Comparison of ENCODE assay signal across 9 cellular contexts in the genomic region with DNA sequence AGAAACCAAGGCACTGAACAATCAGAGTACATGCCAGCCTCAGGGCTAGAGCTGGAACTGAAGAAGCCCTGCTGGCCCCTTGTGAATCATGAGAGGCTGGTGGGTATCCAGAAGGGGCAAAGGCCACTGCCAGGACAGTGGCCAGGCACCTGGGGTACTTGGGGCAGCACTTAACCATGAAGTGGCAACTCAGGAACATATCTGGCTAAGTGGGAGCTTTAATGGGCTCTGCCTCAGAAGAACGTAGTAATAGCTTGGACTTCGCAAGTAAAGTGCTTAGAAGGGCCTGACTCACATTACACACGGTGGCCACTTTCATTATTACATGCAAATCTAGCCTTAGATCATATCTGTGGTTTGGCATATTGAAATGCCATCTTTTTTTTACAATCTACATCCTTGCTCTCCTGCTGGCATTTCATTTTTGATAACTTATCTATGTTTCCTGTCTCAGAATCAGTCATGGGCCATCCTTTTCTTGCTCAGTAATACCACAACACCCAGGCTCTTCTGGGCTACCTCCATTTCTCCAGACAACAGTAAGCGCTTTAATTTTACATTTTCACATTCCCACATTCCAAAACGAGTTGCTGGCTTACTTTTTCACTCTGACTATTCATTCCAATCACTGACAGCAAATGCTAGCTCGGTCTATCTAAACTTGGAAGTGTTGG. TPM values are rescaled to one million over a fixed set of nuclear protein-coding genes. Genes with fewer than 3 reads are reported as not detected.
DNase-seq lines count a peak whose midpoint lies in the region; ATAC-seq, FAIRE-seq and TF ChIP-seq lines count a peak whose summit lies in the region.
"Had no signal": no experiment of that assay in that cellular context is flagged by ENCODE, and none has a peak within 500 bp of the region (broad histone marks: within the 10 kb centered on the region; RNA-seq: fewer than 3 reads in every experiment).

No MANE protein-coding gene starts in this region.

- no peak overlapping the region for H2AFZ ChIP-seq in HepG2 (ENCODE audit: low read length)
- no peak overlapping the region for H2AFZ ChIP-seq in Loucy (ENCODE audit: low read length)

- TF ChIP-seq CTCF in HepG2 (CRISPR knock-in tag; IDR thresholded peaks at IDR 0.05) (no peak), right lobe of liver (IDR thresholded peaks at IDR 0.05) (no peak), Loucy (conservative IDR thresholded peaks at IDR 0.05; ENCODE audit: low read length) (peak; percentile 31), astrocyte of the cerebellum (IDR thresholded peaks at IDR 0.05; ENCODE audit: low read depth, low read length, missing control alignments) (peak; percentile 35), upper lobe of left lung (IDR thresholded peaks at IDR 0.05) (peak in 3 of 6 experiments; percentile 26 to 53 (median 31)), kidney (IDR thresholded peaks at IDR 0.05; ENCODE audit: borderline replicate concordance, extremely low read depth, insufficient read depth) (no peak)

- H3K79me2 ChIP-seq in HepG2 (ENCODE audit: insufficient read depth, low read length) (peaks cover 20% of the 10 kb centered on the region), Loucy (ENCODE audit: insufficient read depth, low read length) (peaks cover 30% of the 10 kb centered on the region)

- no TSS peak for BruUV-seq in HepG2 (replicated peaks; lab: Mats Ljungman, UMichigan)

- intact Hi-C loops in HepG2 (cut with micrococcal nuclease; ENCODE audit: unreplicated experiment) (no loop called here), right lobe of liver (cut with DNase I) (no loop called here), kidney (cut with DNase I) (no loop called here)

- CTCF ChIA-PET in HepG2 (lab: Yijun Ruan, JAX; ENCODE audit: low intra/inter-chr PET ratio, low total read pairs), result no interaction called here

- TF ChIP-seq RAD21 in HepG2 (CRISPR knock-in tag; IDR thresholded peaks at IDR 0.05), result no peak

- H3K4me1 ChIP-seq in HepG2 (ENCODE audit: insufficient read depth, low read length) (peaks cover 12% of the 10 kb centered on the region), right lobe of liver (no peaks in the 10 kb centered on the region), Loucy (ENCODE audit: insufficient read depth, low read length, poor library complexity, severe bottlenecking) (peaks cover 13% of the 10 kb centered on the region), upper lobe of left lung (peaks cover 17 to 29% (median 24%) of the 10 kb centered on the region in 4 donors), kidney (ENCODE audit: control insufficient read depth in 1 of 2, insufficient read depth in 1 of 2, low read depth in 1 of 2, low read length in 2 of 2) (peaks cover 0 to 5% of the 10 kb centered on the region in 2 donors)

- H3K9me3 ChIP-seq in HepG2 (ENCODE audit: low read length) (no peaks in the 10 kb centered on the region), right lobe of liver (no peaks in the 10 kb centered on the region), Loucy (ENCODE audit: insufficient read depth, low read depth, low read length) (no peaks in the 10 kb centered on the region), upper lobe of left lung (no peaks in the 10 kb centered on the region), kidney (ENCODE audit: control insufficient read depth in 1 of 2, low read length in 2 of 2) (no peaks in the 10 kb centered on the region)

- H4K20me1 ChIP-seq in HepG2 (ENCODE audit: insufficient read depth, low read length) (peaks cover 13% of the 10 kb centered on the region), Loucy (ENCODE audit: insufficient read depth, low read length, poor library complexity, severe bottlenecking) (peaks cover 3% of the 10 kb centered on the region)

- no peak overlapping the region for H3K27ac ChIP-seq in HepG2 (ENCODE audit: extremely low read length, insufficient read depth, low read length)
- no peak overlapping the region for H3K27ac ChIP-seq in right lobe of liver
- peak overlapping the region in 1 of 4 donors; percentile 5 for H3K27ac ChIP-seq in upper lobe of left lung
- no peak overlapping the region for H3K27ac ChIP-seq in kidney (ENCODE audit: low read depth in 2 of 2, low read length in 2 of 2)

- no peaks in the 10 kb centered on the region for H3K27me3 ChIP-seq in HepG2 (ENCODE audit: control insufficient read depth in 1 of 2, insufficient read depth in 2 of 2, low read length in 2 of 2)
- no peaks in the 10 kb centered on the region for H3K27me3 ChIP-seq in right lobe of liver
- H3K27me3 ChIP-seq in Loucy (ENCODE audit: insufficient read depth, low read length, poor library complexity, severe bottlenecking), result no peaks in the 10 kb centered on the region
- H3K27me3 ChIP-seq in upper lobe of left lung, result no peaks in the 10 kb centered on the region

- no peaks in the 10 kb centered on the region for H3F3A ChIP-seq in Loucy (ENCODE audit: low read depth)

- H3K4me2 ChIP-seq in HepG2 (ENCODE audit: low read depth, low read length) (no peak overlapping the region), Loucy (ENCODE audit: low read depth, low read length, poor library complexity, severe bottlenecking) (peak overlapping the region; percentile 41)

- no peak for DNase-seq in HepG2 (ENCODE audit: low spot score)
- DNase-seq in right lobe of liver, result no peak
- peak; percentile 58 for DNase-seq in astrocyte of the cerebellum (ENCODE audit: low read depth)
- DNase-seq in upper lobe of left lung, result peak in 1 of 2 donors; percentile 59
- DNase-seq in hypothalamus (lab: John Stamatoyannopoulos, UW), result no peak
- DNase-seq in NCI-H524 (lab: John Stamatoyannopoulos, UW), result no peak
- DNase-seq in kidney, result no peak
- DNase-seq: activated B cell treated with CpG ODN at 0.5 μM for 24 hours had no signal

- POLR2A ChIA-PET in HepG2 (lab: Yijun Ruan, JAX), result interaction anchor here (1.0 kb wide), 1 partner anchor 22 kb away, joined by 5 read pairs; the partner anchor contains the start of gene NAPB

- H3K9me2 ChIP-seq in Loucy (replicated peaks; ENCODE audit: low read depth, low read length), result no peaks in the 10 kb centered on the region

- H3K36me3 ChIP-seq in HepG2 (replicated peaks in 1 of 2; ENCODE audit: control insufficient read depth in 1 of 2, insufficient read depth in 2 of 2, low read length in 2 of 2) (peaks cover 17 to 54% of the 10 kb centered on the region in 2 experiments), right lobe of liver (peaks cover 0 to 3% (median under 1%) of the 10 kb centered on the region in 4 donors), Loucy (ENCODE audit: insufficient read depth, low read length) (peaks cover 16% of the 10 kb centered on the region; the same call in 1 of the 2 replicates), upper lobe of left lung (peaks cover 0 to 9% (median 4%) of the 10 kb centered on the region in 4 donors), kidney (ENCODE audit: control insufficient read depth in 1 of 2, insufficient read depth in 2 of 2, low read length in 2 of 2) (peaks cover 3 to 5% of the 10 kb centered on the region in 2 donors)

- H3K9ac ChIP-seq in HepG2 (ENCODE audit: insufficient read depth, low read depth, low read length), result no peak overlapping the region
- no peak overlapping the region for H3K9ac ChIP-seq in Loucy (ENCODE audit: low read depth, low read length, poor library complexity, severe bottlenecking)
- H3K9ac ChIP-seq in kidney (ENCODE audit: low read length in 2 of 2), result no peak overlapping the region

- FAIRE-seq in HepG2 (lab: Jason Lieb, UNC) (no peak), kidney (lab: Jason Lieb, UNC) (no peak)

- in situ Hi-C loops in HepG2 (cut with HindIII; ENCODE audit: extremely low pct_ligation_motif_present, low pct_unique_long_range_greater_than_20kb) (no loop called here), astrocyte of the cerebellum (cut with HindIII; ENCODE audit: low sequenced_read_pairs) (no loop called here)

- H3K4me3 ChIP-seq in HepG2 (replicated peaks in 1 of 3; ENCODE audit: insufficient read depth in 1 of 3, low read depth in 2 of 3, low read length in 3 of 3) (no peak overlapping the region), right lobe of liver (no peak overlapping the region), Loucy (ENCODE audit: low read length, poor library complexity, severe bottlenecking) (no peak overlapping the region), astrocyte of the cerebellum (ENCODE audit: low read depth, low read length) (no peak overlapping the region), upper lobe of left lung (no peak overlapping the region), kidney (ENCODE audit: low read length in 2 of 2) (no peak overlapping the region)

- peak; percentile 70 for ATAC-seq in HepG2
- no peak for ATAC-seq in right lobe of liver
- peak; percentile 34 to 87 for ATAC-seq in upper lobe of left lung (ENCODE audit: low FRiP score in 2 of 2)

- TF ChIP-seq POLR2A in HepG2 (IDR thresholded peaks at IDR 0.05; ENCODE audit: insufficient read depth in 1 of 2, low read depth in 2 of 2, low read length in 2 of 2), result no peak
- TF ChIP-seq POLR2A in right lobe of liver (IDR thresholded peaks at IDR 0.05), result no peak
- no peak for TF ChIP-seq POLR2A in upper lobe of left lung (IDR thresholded peaks at IDR 0.05)

- TF ChIP-seq EP300 in HepG2 (IDR thresholded peaks at IDR 0.05; ENCODE audit: low read depth in 2 of 2, low read length in 2 of 2) (no peak), HepG2 (CRISPR knock-in tag; IDR thresholded peaks at IDR 0.05; ENCODE audit: borderline replicate concordance) (no peak), upper lobe of left lung (IDR thresholded peaks at IDR 0.05) (no peak)

- WGBS in HepG2 (ENCODE audit: low lambda C conversion rate), result 91% methylated on average over 6 of the region's 6 CpGs
- 68% methylated on average over 4 of the region's 6 CpGs for WGBS in right lobe of liver (ENCODE audit: insufficient coverage, low coverage, low lambda C conversion rate, missing lambda C conversion rate)
- 56 to 71% methylated on average over 6 of the region's 6 CpGs for WGBS in upper lobe of left lung, 2 donors

RNA-seq across cellular contexts. Expression of gene NAPB, which starts 21.6 kb away (rescaled TPM):
- total RNA-seq in HepG2 (2016; rRNA removed; fragmentation: Illumina TruSeq; extraction: Trizol) (9.5 and 15.2 TPM in 2 replicates), right lobe of liver (1 to 10 TPM; 3.2 to 5.8 (median 4.9) TPM), upper lobe of left lung (10 to 100 TPM in 5 of 6 donors, 1 to 10 TPM in 1; 9.7 to 27.7 (median 11.1) TPM), kidney (9.6 TPM)
- 5.7 and 8.3 TPM in 2 replicates for total RNA-seq in HepG2 (2016; cell fraction: cytosol; rRNA removed; fragmentation: Illumina TruSeq; extraction: Trizol; ENCODE audit: low read depth)
- total RNA-seq in HepG2 (2016; cell fraction: insoluble cytoplasmic fraction; rRNA removed; fragmentation: Illumina TruSeq; extraction: Trizol), result 9.4 and 13.7 TPM in 2 replicates
- 5.0 and 5.2 TPM in 2 replicates for total RNA-seq in HepG2 (2016; cell fraction: membrane; rRNA removed; fragmentation: Illumina TruSeq; extraction: Trizol)
- 31.9 and 36.9 TPM in 2 replicates for total RNA-seq in HepG2 (2016; cell fraction: nucleus; rRNA removed; fragmentation: Illumina TruSeq; extraction: Trizol)
- polyA plus RNA-seq in HepG2 (2011; rRNA removed) (16.1 and 16.3 TPM in 2 replicates), kidney (ENCODE audit: insufficient read depth, low read depth, low replicate concordance) (5.3 TPM)
- polyA plus RNA-seq in HepG2 (2011; cell fraction: cytosol; rRNA removed), result 3.3 and 5.9 TPM in 2 replicates
- 32.8 and 44.6 TPM in 2 replicates for polyA plus RNA-seq in HepG2 (2011; cell fraction: nucleus; rRNA removed)
- 17.1 and 18.6 TPM in 2 replicates for polyA plus RNA-seq in HepG2 (2012)
- 0.59 and 0.69 TPM in 2 replicates for polyA plus RNA-seq in HepG2 (2016; cell fraction: cytosol; fragmentation: Illumina TruSeq; extraction: Trizol; ENCODE audit: low read depth)
- polyA plus RNA-seq in HepG2 (2016; cell fraction: insoluble cytoplasmic fraction; fragmentation: Illumina TruSeq; extraction: Trizol; ENCODE audit: low read depth), result 9.7 and 10.6 TPM in 2 replicates
- polyA plus RNA-seq in HepG2 (2016; cell fraction: membrane; fragmentation: Illumina TruSeq; extraction: Trizol; ENCODE audit: low read depth), result 2.0 and 2.7 TPM in 2 replicates
- 41.0 and 41.3 TPM in 2 replicates for polyA plus RNA-seq in HepG2 (2016; cell fraction: nucleus; fragmentation: Illumina TruSeq; extraction: Trizol; ENCODE audit: insufficient read depth, low read depth)
- 6.7 and 8.6 TPM in 2 replicates for polyA minus RNA-seq in HepG2 (2011; rRNA and poly(A)+ RNA removed; ENCODE audit: low replicate concordance)
- polyA minus RNA-seq in HepG2 (2011; cell fraction: cytosol; rRNA and poly(A)+ RNA removed), result 2.5 and 5.2 TPM in 2 replicates
- 82.9 and 91.0 TPM in 2 replicates for polyA minus RNA-seq in HepG2 (2011; cell fraction: nucleus; rRNA and poly(A)+ RNA removed)

RNA-seq across cellular contexts. Expression of gene GZF1, which starts 37.7 kb away (rescaled TPM):
- total RNA-seq in HepG2 (2016; rRNA removed; fragmentation: Illumina TruSeq; extraction: Trizol), result 26.0 and 26.4 TPM in 2 replicates
- 1.9 and 2.6 TPM in 2 replicates for total RNA-seq in HepG2 (2016; cell fraction: cytosol; rRNA removed; fragmentation: Illumina TruSeq; extraction: Trizol; ENCODE audit: low read depth)
- total RNA-seq in HepG2 (2016; cell fraction: insoluble cytoplasmic fraction; rRNA removed; fragmentation: Illumina TruSeq; extraction: Trizol), result 22.9 and 24.5 TPM in 2 replicates
- 8.6 and 9.9 TPM in 2 replicates for total RNA-seq in HepG2 (2016; cell fraction: membrane; rRNA removed; fragmentation: Illumina TruSeq; extraction: Trizol)
- total RNA-seq in HepG2 (2016; cell fraction: nucleus; rRNA removed; fragmentation: Illumina TruSeq; extraction: Trizol), result 19.0 and 22.5 TPM in 2 replicates
- 16.9 and 21.9 TPM in 2 replicates for polyA plus RNA-seq in HepG2 (2011; rRNA removed)
- polyA plus RNA-seq in HepG2 (2011; cell fraction: cytosol; rRNA removed), result 9.4 and 15.6 TPM in 2 replicates
- polyA plus RNA-seq in HepG2 (2011; cell fraction: nucleus; rRNA removed), result 66.6 and 67.6 TPM in 2 replicates
- 9.0 and 9.7 TPM in 2 replicates for polyA plus RNA-seq in HepG2 (2012)
- polyA plus RNA-seq in HepG2 (2016; cell fraction: cytosol; fragmentation: Illumina TruSeq; extraction: Trizol; ENCODE audit: low read depth), result 0.93 and 1.7 TPM in 2 replicates
- 14.6 and 15.6 TPM in 2 replicates for polyA plus RNA-seq in HepG2 (2016; cell fraction: insoluble cytoplasmic fraction; fragmentation: Illumina TruSeq; extraction: Trizol; ENCODE audit: low read depth)
- polyA plus RNA-seq in HepG2 (2016; cell fraction: membrane; fragmentation: Illumina TruSeq; extraction: Trizol; ENCODE audit: low read depth), result 3.4 and 4.4 TPM in 2 replicates
- polyA plus RNA-seq in HepG2 (2016; cell fraction: nucleus; fragmentation: Illumina TruSeq; extraction: Trizol; ENCODE audit: insufficient read depth, low read depth), result 27.5 and 33.7 TPM in 2 replicates
- polyA minus RNA-seq in HepG2 (2011; rRNA and poly(A)+ RNA removed; ENCODE audit: low replicate concordance), result 48.6 and 69.0 TPM in 2 replicates
- polyA minus RNA-seq in HepG2 (2011; cell fraction: cytosol; rRNA and poly(A)+ RNA removed), result 17.5 and 22.3 TPM in 2 replicates
- polyA minus RNA-seq in HepG2 (2011; cell fraction: nucleus; rRNA and poly(A)+ RNA removed), result 37.7 and 38.0 TPM in 2 replicates
- 1 to 10 TPM; 3.5 to 9.6 (median 6.1) TPM for total RNA-seq in right lobe of liver
- total RNA-seq in upper lobe of left lung, result 10 to 100 TPM; 14.1 to 32.5 (median 25.6) TPM
- total RNA-seq in kidney, result 14.1 TPM
- 7.7 TPM for polyA plus RNA-seq in kidney (ENCODE audit: insufficient read depth, low read depth, low replicate concordance)

RNA-seq across cellular contexts. Expression of gene CSTL1, which starts 39.8 kb away (rescaled TPM):
- total RNA-seq in HepG2 (2016; rRNA removed; fragmentation: Illumina TruSeq; extraction: Trizol) (not detected in 2 replicates), right lobe of liver (not detected), upper lobe of left lung (not detected), kidney (not detected)
- not detected in 2 replicates for total RNA-seq in HepG2 (2016; cell fraction: cytosol; rRNA removed; fragmentation: Illumina TruSeq; extraction: Trizol; ENCODE audit: low read depth)
- total RNA-seq in HepG2 (2016; cell fraction: insoluble cytoplasmic fraction; rRNA removed; fragmentation: Illumina TruSeq; extraction: Trizol), result not detected in 2 replicates
- total RNA-seq in HepG2 (2016; cell fraction: membrane; rRNA removed; fragmentation: Illumina TruSeq; extraction: Trizol), result not detected in 2 replicates
- total RNA-seq in HepG2 (2016; cell fraction: nucleus; rRNA removed; fragmentation: Illumina TruSeq; extraction: Trizol), result not detected in 2 replicates
- polyA plus RNA-seq in HepG2 (2011; rRNA removed) (not detected in 2 replicates), kidney (ENCODE audit: insufficient read depth, low read depth, low replicate concordance) (not detected)
- not detected in 2 replicates for polyA plus RNA-seq in HepG2 (2011; cell fraction: cytosol; rRNA removed)
- not detected in 2 replicates for polyA plus RNA-seq in HepG2 (2011; cell fraction: nucleus; rRNA removed)
- not detected in 2 replicates for polyA plus RNA-seq in HepG2 (2012)
- not detected in 2 replicates for polyA plus RNA-seq in HepG2 (2016; cell fraction: cytosol; fragmentation: Illumina TruSeq; extraction: Trizol; ENCODE audit: low read depth)
- polyA plus RNA-seq in HepG2 (2016; cell fraction: insoluble cytoplasmic fraction; fragmentation: Illumina TruSeq; extraction: Trizol; ENCODE audit: low read depth), result not detected in 2 replicates
- polyA plus RNA-seq in HepG2 (2016; cell fraction: membrane; fragmentation: Illumina TruSeq; extraction: Trizol; ENCODE audit: low read depth), result not detected in 2 replicates
- not detected in 2 replicates for polyA plus RNA-seq in HepG2 (2016; cell fraction: nucleus; fragmentation: Illumina TruSeq; extraction: Trizol; ENCODE audit: insufficient read depth, low read depth)
- not detected in 2 replicates for polyA minus RNA-seq in HepG2 (2011; rRNA and poly(A)+ RNA removed; ENCODE audit: low replicate concordance)
- not detected in 2 replicates for polyA minus RNA-seq in HepG2 (2011; cell fraction: cytosol; rRNA and poly(A)+ RNA removed)
- polyA minus RNA-seq in HepG2 (2011; cell fraction: nucleus; rRNA and poly(A)+ RNA removed), result not detected in 2 replicates
- total RNA-seq: activated B cell treated with CpG ODN at 0.5 μM for 24 hours had no signal

RNA-seq across cellular contexts. Expression of gene NXT1, which starts 49.1 kb away (rescaled TPM):
- total RNA-seq in HepG2 (2016; rRNA removed; fragmentation: Illumina TruSeq; extraction: Trizol) (65.9 and 69.7 TPM in 2 replicates), right lobe of liver (10 to 100 TPM in 2 of 6 experiments, 1 to 10 TPM in 4; 3.8 to 11.2 (median 6.1) TPM), upper lobe of left lung (10 to 100 TPM in 5 of 6 donors, 1 to 10 TPM in 1; 7.3 to 39.4 (median 17.9) TPM), kidney (17.6 TPM)
- total RNA-seq in HepG2 (2016; cell fraction: cytosol; rRNA removed; fragmentation: Illumina TruSeq; extraction: Trizol; ENCODE audit: low read depth), result 33.9 and 44.3 TPM in 2 replicates
- 66.3 and 67.2 TPM in 2 replicates for total RNA-seq in HepG2 (2016; cell fraction: insoluble cytoplasmic fraction; rRNA removed; fragmentation: Illumina TruSeq; extraction: Trizol)
- 44.7 and 63.8 TPM in 2 replicates for total RNA-seq in HepG2 (2016; cell fraction: membrane; rRNA removed; fragmentation: Illumina TruSeq; extraction: Trizol)
- 24.4 and 28.0 TPM in 2 replicates for total RNA-seq in HepG2 (2016; cell fraction: nucleus; rRNA removed; fragmentation: Illumina TruSeq; extraction: Trizol)
- polyA plus RNA-seq in HepG2 (2011; rRNA removed) (35.6 and 40.8 TPM in 2 replicates), kidney (ENCODE audit: insufficient read depth, low read depth, low replicate concordance) (21.4 TPM)
- 43.8 and 47.5 TPM in 2 replicates for polyA plus RNA-seq in HepG2 (2011; cell fraction: cytosol; rRNA removed)
- polyA plus RNA-seq in HepG2 (2011; cell fraction: nucleus; rRNA removed), result 14.7 and 15.8 TPM in 2 replicates
- polyA plus RNA-seq in HepG2 (2012), result 26.7 and 32.9 TPM in 2 replicates
- polyA plus RNA-seq in HepG2 (2016; cell fraction: cytosol; fragmentation: Illumina TruSeq; extraction: Trizol; ENCODE audit: low read depth), result 18.8 and 30.9 TPM in 2 replicates
- 62.5 and 64.4 TPM in 2 replicates for polyA plus RNA-seq in HepG2 (2016; cell fraction: insoluble cytoplasmic fraction; fragmentation: Illumina TruSeq; extraction: Trizol; ENCODE audit: low read depth)
- 26.0 and 39.0 TPM in 2 replicates for polyA plus RNA-seq in HepG2 (2016; cell fraction: membrane; fragmentation: Illumina TruSeq; extraction: Trizol; ENCODE audit: low read depth)
- 41.7 and 47.7 TPM in 2 replicates for polyA plus RNA-seq in HepG2 (2016; cell fraction: nucleus; fragmentation: Illumina TruSeq; extraction: Trizol; ENCODE audit: insufficient read depth, low read depth)
- polyA minus RNA-seq in HepG2 (2011; rRNA and poly(A)+ RNA removed; ENCODE audit: low replicate concordance), result 25.3 and 27.2 TPM in 2 replicates
- polyA minus RNA-seq in HepG2 (2011; cell fraction: cytosol; rRNA and poly(A)+ RNA removed), result 11.5 and 13.4 TPM in 2 replicates
- 8.2 and 10.1 TPM in 2 replicates for polyA minus RNA-seq in HepG2 (2011; cell fraction: nucleus; rRNA and poly(A)+ RNA removed)

RNA-seq across cellular contexts. Expression of gene CST11, which starts 53.0 kb away (rescaled TPM):
- total RNA-seq in HepG2 (2016; rRNA removed; fragmentation: Illumina TruSeq; extraction: Trizol) (not detected in 2 replicates), right lobe of liver (not detected), upper lobe of left lung (not detected), kidney (not detected)
- total RNA-seq in HepG2 (2016; cell fraction: cytosol; rRNA removed; fragmentation: Illumina TruSeq; extraction: Trizol; ENCODE audit: low read depth), result not detected in 2 replicates
- not detected in 2 replicates for total RNA-seq in HepG2 (2016; cell fraction: insoluble cytoplasmic fraction; rRNA removed; fragmentation: Illumina TruSeq; extraction: Trizol)
- not detected in 2 replicates for total RNA-seq in HepG2 (2016; cell fraction: membrane; rRNA removed; fragmentation: Illumina TruSeq; extraction: Trizol)
- not detected in 2 replicates for total RNA-seq in HepG2 (2016; cell fraction: nucleus; rRNA removed; fragmentation: Illumina TruSeq; extraction: Trizol)
- polyA plus RNA-seq in HepG2 (2011; rRNA removed) (not detected in 2 replicates), kidney (ENCODE audit: insufficient read depth, low read depth, low replicate concordance) (not detected)
- not detected in 2 replicates for polyA plus RNA-seq in HepG2 (2011; cell fraction: cytosol; rRNA removed)
- polyA plus RNA-seq in HepG2 (2011; cell fraction: nucleus; rRNA removed), result not detected in 2 replicates
- polyA plus RNA-seq in HepG2 (2012), result not detected in 2 replicates
- polyA plus RNA-seq in HepG2 (2016; cell fraction: cytosol; fragmentation: Illumina TruSeq; extraction: Trizol; ENCODE audit: low read depth), result not detected in 2 replicates
- polyA plus RNA-seq in HepG2 (2016; cell fraction: insoluble cytoplasmic fraction; fragmentation: Illumina TruSeq; extraction: Trizol; ENCODE audit: low read depth), result not detected in 2 replicates
- polyA plus RNA-seq in HepG2 (2016; cell fraction: membrane; fragmentation: Illumina TruSeq; extraction: Trizol; ENCODE audit: low read depth), result not detected in 2 replicates
- not detected in 2 replicates for polyA plus RNA-seq in HepG2 (2016; cell fraction: nucleus; fragmentation: Illumina TruSeq; extraction: Trizol; ENCODE audit: insufficient read depth, low read depth)
- not detected in 2 replicates for polyA minus RNA-seq in HepG2 (2011; rRNA and poly(A)+ RNA removed; ENCODE audit: low replicate concordance)
- polyA minus RNA-seq in HepG2 (2011; cell fraction: cytosol; rRNA and poly(A)+ RNA removed), result not detected in 2 replicates
- not detected in 2 replicates for polyA minus RNA-seq in HepG2 (2011; cell fraction: nucleus; rRNA and poly(A)+ RNA removed)
- total RNA-seq: activated B cell treated with CpG ODN at 0.5 μM for 24 hours had no signal

Comparison
In these comparisons a context has a peak if more than half of its experiments do, and no peak if none do; other contexts are left out.
1. ATAC-seq: peak in HepG2 (single experiment) and upper lobe of left lung (2 of 2); none in right lobe of liver (0 of 4).
2. CTCF ChIP-seq: peak in Loucy (single experiment) and astrocyte of the cerebellum (single experiment); none in HepG2 (single experiment), right lobe of liver (0 of 4) and kidney (single experiment).